14 cellular contexts compared by ENCODE assay signal in genomic region chr11:71876262-71876661, GRCh38. TPM values are rescaled to one million over a fixed set of nuclear protein-coding genes. Genes with fewer than 3 reads are reported as not detected.
"Had no signal": no experiment of that assay in that cellular context is flagged by ENCODE, and none has a peak within 500 bp of the region (broad histone marks: within the 10 kb centered on the region; RNA-seq: fewer than 3 reads in every experiment).

No MANE protein-coding gene starts in this region.

RNA-seq across cellular contexts. Expression of gene DEFB131B, which starts 2.0 kb away (rescaled TPM):
- total RNA-seq: activated B cell treated with CpG ODN at 0.5 μM for 24 hours; activated CD4-positive, alpha-beta memory T cell treated with anti-CD3 and anti-CD28 coated beads for 36 hours; activated naive CD4-positive, alpha-beta T cell treated with anti-CD3 and anti-CD28 coated beads for 36 hours; activated naive CD4-positive, alpha-beta T cell treated with anti-CD3 and anti-CD28 coated beads, Interleukin-2, amount 50 U/mL, for 72 hours; activated T-cell treated with anti-CD3 and anti-CD28 coated beads, Interleukin-2, amount 50 U/mL, for 4 hours; activated T-helper 1 cell treated with anti-CD3 and anti-CD28 coated beads, Interleukin-12 subunit alpha, Interleukin-12 subunit beta, Interleukin-2, Interleukin-4 antibody, amounts not matched to agents 30 ng/mL and 10 ng/mL and 1 ng/mL, durations not matched to agents 14 hours and 24 hours and 36 hours; adrenal gland; LHCN-M2; PC-3; Peyer's patch; Right ventricle myocardium inferior; SK-MEL-5; T-cell; T-helper 17 cell had no signal

RNA-seq across cellular contexts. Expression of gene DEFB108B, which starts 43.3 kb away (rescaled TPM):
- total RNA-seq: activated B cell treated with CpG ODN at 0.5 μM for 24 hours; activated CD4-positive, alpha-beta memory T cell treated with anti-CD3 and anti-CD28 coated beads for 36 hours; activated naive CD4-positive, alpha-beta T cell treated with anti-CD3 and anti-CD28 coated beads for 36 hours; activated naive CD4-positive, alpha-beta T cell treated with anti-CD3 and anti-CD28 coated beads, Interleukin-2, amount 50 U/mL, for 72 hours; activated T-cell treated with anti-CD3 and anti-CD28 coated beads, Interleukin-2, amount 50 U/mL, for 4 hours; activated T-helper 1 cell treated with anti-CD3 and anti-CD28 coated beads, Interleukin-12 subunit alpha, Interleukin-12 subunit beta, Interleukin-2, Interleukin-4 antibody, amounts not matched to agents 30 ng/mL and 10 ng/mL and 1 ng/mL, durations not matched to agents 14 hours and 24 hours and 36 hours; adrenal gland; LHCN-M2; PC-3; Peyer's patch; Right ventricle myocardium inferior; SK-MEL-5; T-cell; T-helper 17 cell had no signal
